9 cellular contexts compared by ENCODE assay signal in genomic region chr13:106507560-106508274, GRCh38. TPM values are rescaled to one million over a fixed set of nuclear protein-coding genes. Genes with fewer than 3 reads are reported as not detected.
DNase-seq lines count a peak whose midpoint lies in the region; ATAC-seq, FAIRE-seq and TF ChIP-seq lines count a peak whose summit lies in the region.
"Had no signal": no experiment of that assay in that cellular context is flagged by ENCODE, and none has a peak within 500 bp of the region (broad histone marks: within the 10 kb centered on the region; RNA-seq: fewer than 3 reads in every experiment).

No MANE protein-coding gene starts in this region.

- H3K4me3 ChIP-seq in GM12878 (no peak overlapping the region), neural progenitor cell (no peak overlapping the region), MG63 (no peak overlapping the region)

- intact Hi-C loops in GM12878 (cut with micrococcal nuclease; ENCODE audit: unreplicated experiment) = no loop called here
- intact Hi-C loops in CD14-positive monocyte (cut with micrococcal nuclease) = no loop called here

- POLR2A ChIA-PET in GM12878 (lab: Charles Lee) = interaction anchor here (1.4 kb wide), 1 partner anchor 19 kb away, joined by 3 read pairs; no protein-coding TSS in a partner anchor

- no peak overlapping the region for H3K27ac ChIP-seq in GM12878 (ENCODE audit: control insufficient read depth, insufficient read depth)
- H3K27ac ChIP-seq in neural progenitor cell = peak overlapping the region; percentile 49

- H3K4me1 ChIP-seq in GM12878 (ENCODE audit: control insufficient read depth, insufficient read depth, low read length) (no peaks in the 10 kb centered on the region), neural progenitor cell (peaks cover 22% of the 10 kb centered on the region)

- CTCF ChIA-PET in GM12878 (lab: Yijun Ruan, JAX) = interaction anchor here (0.5 to 1.3 kb wide), 3 partner anchors 38 to 430 kb away, joined by 3 to 5 read pairs (median 3); no protein-coding TSS in a partner anchor

- H3K4me2 ChIP-seq in GM12878 (ENCODE audit: control insufficient read depth, insufficient read depth) (no peak overlapping the region), neural progenitor cell (peak overlapping the region; percentile 28)

- RAD21 ChIA-PET in GM12878 (lab: Charles Lee; ENCODE audit: unreplicated experiment) = no interaction called here

- peaks cover 78% of the 10 kb centered on the region for H3K36me3 Mint-ChIP-seq in neural progenitor cell
- no peaks in the 10 kb centered on the region for H3K36me3 Mint-ChIP-seq in CD14-positive monocyte

- H3K79me2 ChIP-seq in GM12878 (ENCODE audit: control insufficient read depth, insufficient read depth, low read length) = no peaks in the 10 kb centered on the region
- peaks cover 100% of the 10 kb centered on the region for H3K79me2 ChIP-seq in neural progenitor cell (ENCODE audit: low read depth)

- in situ Hi-C loops in GM12878 (cut with MboI) = no loop called here

- TF ChIP-seq RAD21 in GM12878 (IDR thresholded peaks at IDR 0.05; ENCODE audit: insufficient read depth, low read depth, low read length) = no peak

- TF ChIP-seq POLR2A in GM12878 (IDR thresholded peaks at IDR 0.05; ENCODE audit: low read depth, low read length) = no peak

- BruUV-seq in GM12878 (replicated peaks; lab: Mats Ljungman, UMichigan) = no TSS peak

- FAIRE-seq in GM12878 (lab: Jason Lieb, UNC) = no peak

- H3K27me3 ChIP-seq in GM12878 (replicated peaks in 1 of 2; ENCODE audit: control insufficient read depth in 2 of 2, insufficient read depth in 2 of 2, low read length in 1 of 2) (no peaks in the 10 kb centered on the region), neural progenitor cell (no peaks in the 10 kb centered on the region), MG63 (no peaks in the 10 kb centered on the region)

- no peak for TF ChIP-seq EP300 in GM12878 (IDR thresholded peaks at IDR 0.05; ENCODE audit: borderline replicate concordance in 1 of 2, control insufficient read depth in 1 of 2, low read depth in 2 of 2, low read length in 2 of 2)

- H3K27ac Mint-ChIP-seq in neural progenitor cell = peak overlapping the region; percentile 79
- no peak overlapping the region for H3K27ac Mint-ChIP-seq in CD14-positive monocyte

- WGBS in GM12878 (ENCODE audit: insufficient coverage, insufficient replicate concordance, low lambda C conversion rate, missing lambda C conversion rate) = 44% methylated on average over 11 of the region's 11 CpGs

- H3K9me3 Mint-ChIP-seq in neural progenitor cell (peaks cover 2% of the 10 kb centered on the region), CD14-positive monocyte (peaks cover 0 to 2% (median 0%) of the 10 kb centered on the region in 7 donors)

- H3K36me3 ChIP-seq in GM12878 (ENCODE audit: control insufficient read depth in 2 of 2, insufficient read depth in 2 of 2, low read length in 1 of 2) (no peaks in the 10 kb centered on the region), neural progenitor cell (peaks cover 31% of the 10 kb centered on the region), MG63 (no peaks in the 10 kb centered on the region)

- H3K27me3 Mint-ChIP-seq in neural progenitor cell (ENCODE audit: insufficient read depth, low read depth) (peaks cover 2% of the 10 kb centered on the region), CD14-positive monocyte (ENCODE audit: low read depth in 3 of 3) (peaks cover 0 to 2% (median 1%) of the 10 kb centered on the region in 3 donors)

- ATAC-seq in GM19023 (IDR thresholded peaks at IDR 0.05; ENCODE audit: unreplicated experiment) (peak; percentile 93), HG03342 (IDR thresholded peaks at IDR 0.05; ENCODE audit: unreplicated experiment) (peak; percentile 95), GM12878 (peak; percentile 86)

- no peak overlapping the region for H3K4me3 Mint-ChIP-seq in neural progenitor cell
- peak overlapping the region in 1 of 2 donors; percentile 67 for H3K4me3 Mint-ChIP-seq in CD14-positive monocyte

- H4K20me1 ChIP-seq in GM12878 (ENCODE audit: control insufficient read depth, insufficient read depth) = no peaks in the 10 kb centered on the region
- H4K20me1 ChIP-seq in neural progenitor cell (ENCODE audit: low read depth) = peaks cover 100% of the 10 kb centered on the region

- no peak for TF ChIP-seq CTCF in GM12878 (IDR thresholded peaks at IDR 0.05 in 2 of 3, conservative IDR thresholded peaks at IDR 0.05 in 1 of 3; ENCODE audit: control insufficient read depth in 2 of 3, extremely low read depth in 1 of 3, insufficient read depth in 1 of 3, low read depth in 3 of 3, low read length in 3 of 3)
- no peak for TF ChIP-seq CTCF in neural progenitor cell (IDR thresholded peaks at IDR 0.05)
- TF ChIP-seq CTCF in CD14-positive monocyte (IDR thresholded peaks at IDR 0.05) = no peak

- DNase-seq in GM12878 (ENCODE audit: low read depth, low spot score) (no peak), neural progenitor cell (ENCODE audit: low spot score) (peak; percentile 24), CD14-positive monocyte (ENCODE audit: low spot score) (no peak), MG63 (no peak), HT-29 (ENCODE audit: low spot score) (no peak)
- no peak for DNase-seq in activated CD4-positive, alpha-beta T cell treated with anti-CD3 and anti-CD28 coated beads, Interleukin-2, amount 50 U/mL, for 1 hour
- DNase-seq: left cardiac atrium had no signal

- peaks cover 12% of the 10 kb centered on the region for H3F3A ChIP-seq in neural progenitor cell (ENCODE audit: low read depth)

- no peak overlapping the region for H3K9ac ChIP-seq in GM12878 (ENCODE audit: control insufficient read depth, insufficient read depth, low read length)
- H3K9ac ChIP-seq in neural progenitor cell = no peak overlapping the region

- no peaks in the 10 kb centered on the region for H3K9me3 ChIP-seq in GM12878 (replicated peaks; ENCODE audit: control insufficient read depth, insufficient read depth, low read length)
- H3K9me3 ChIP-seq in neural progenitor cell (ENCODE audit: low read depth) = no peaks in the 10 kb centered on the region
- no peaks in the 10 kb centered on the region for H3K9me3 ChIP-seq in MG63

- H2AFZ ChIP-seq in GM12878 (ENCODE audit: control insufficient read depth, low read depth, low read length) (peak overlapping the region; percentile 18; the same call in 1 of the 2 replicates), neural progenitor cell (replicated peaks) (no peak overlapping the region)

- H3K4me1 Mint-ChIP-seq in neural progenitor cell = peaks cover 14% of the 10 kb centered on the region
- H3K4me1 Mint-ChIP-seq in CD14-positive monocyte = peaks cover 10% of the 10 kb centered on the region

- SMC1A ChIA-PET in GM12878 (lab: Charles Lee; ENCODE audit: uncharacterized antibody, unreplicated experiment) = interaction anchor here (0.7 to 1.5 kb wide), 7 partner anchors 8 to 78 kb away, joined by 3 to 5 read pairs (median 4); no protein-coding TSS in a partner anchor

TF ChIP-seq in GM12878, 131 proteins besides CTCF, POLR2A, EP300 and RAD21:
- 0 out of 4 replicates have a peak, but pooled peaks of 1 of the 2 experiments have one; percentile 11 for TF ChIP-seq BHLHE40 (IDR thresholded peaks at IDR 0.05; ENCODE audit: borderline replicate concordance in 1 of 2, low read depth in 2 of 2, low read length in 1 of 2)
- TF ChIP-seq IKZF2 (IDR thresholded peaks at IDR 0.05) = no peak
- TF ChIP-seq TCF12 (IDR thresholded peaks at IDR 0.05; ENCODE audit: low read depth, low read length) = 0 out of 2 replicates have a peak, but pooled peaks have one; percentile 49

RNA-seq across cellular contexts. Expression of gene EFNB2, which starts 27.7 kb away (rescaled TPM):
- 0.12 and 0.13 TPM in 2 replicates for total RNA-seq in GM12878 (2013; cell fraction: nucleolus; rRNA removed)
- total RNA-seq in GM12878 (2014; rRNA removed) = 0.22 and 0.40 TPM in 2 replicates
- 0.18 and 0.27 TPM in 2 replicates for total RNA-seq in GM12878 (2014; rRNA removed; fragmentation: Illumina TruSeq; extraction: Trizol)
- 0.40 and 0.44 TPM in 2 replicates for total RNA-seq in GM12878 (2021)
- polyA plus RNA-seq in GM12878 (2011; ENCODE audit: low read depth) = 0.72 TPM
- 1.3 and 1.5 TPM in 2 replicates for polyA plus RNA-seq in GM12878 (2011; rRNA removed)
- 1.2 and 1.3 TPM in 2 replicates for polyA plus RNA-seq in GM12878 (2011; cell fraction: cytosol; rRNA removed)
- polyA plus RNA-seq in GM12878 (2011; cell fraction: nucleus; rRNA removed) = 1.2 and 2.0 TPM in 2 replicates
- 0.90 and 1.1 TPM in 2 replicates for polyA plus RNA-seq in GM12878 (2012)
- 0.38 and 0.43 TPM in 2 replicates for polyA plus RNA-seq in GM12878 (2014; fragmentation: Illumina TruSeq; extraction: Trizol)
- under 1 TPM; 0.18 TPM for polyA plus RNA-seq in GM12878 (2014; fragmentation: Nextera tagmentation; extraction: Ambion mirVana)
- 0.31 and 0.33 TPM in 2 replicates for polyA plus RNA-seq in GM12878 (2014; rRNA removed)
- polyA plus RNA-seq in GM12878 (2016; fragmentation: Nextera tagmentation; extraction: Ambion mirVana) = under 1 TPM in 1 of 2 experiments, not detected in 1; 0.12 TPM
- polyA minus RNA-seq in GM12878 (2011; rRNA and poly(A)+ RNA removed) = 1.8 and 1.9 TPM in 2 replicates
- polyA minus RNA-seq in GM12878 (2011; cell fraction: cytosol; rRNA and poly(A)+ RNA removed) = 0.80 and 1.4 TPM in 2 replicates
- 0.97 and 2.4 TPM in 2 replicates for polyA minus RNA-seq in GM12878 (2011; cell fraction: nucleus; rRNA and poly(A)+ RNA removed)
- 88.7 and 101 TPM in 2 replicates for total RNA-seq in neural progenitor cell (ENCODE audit: low replicate concordance)
- polyA plus RNA-seq in CD14-positive monocyte = not detected
- total RNA-seq in MG63 (2014; rRNA removed; shearing (Covaris generic); ENCODE audit: low replicate concordance) = 2.3 and 3.6 TPM in 2 replicates
- total RNA-seq in HT-29 (2014; rRNA removed; shearing (Covaris generic)) = 30.0 and 31.0 TPM in 2 replicates
